Comparison of ENCODE assay signal across 8 cellular contexts in the genomic region with DNA sequence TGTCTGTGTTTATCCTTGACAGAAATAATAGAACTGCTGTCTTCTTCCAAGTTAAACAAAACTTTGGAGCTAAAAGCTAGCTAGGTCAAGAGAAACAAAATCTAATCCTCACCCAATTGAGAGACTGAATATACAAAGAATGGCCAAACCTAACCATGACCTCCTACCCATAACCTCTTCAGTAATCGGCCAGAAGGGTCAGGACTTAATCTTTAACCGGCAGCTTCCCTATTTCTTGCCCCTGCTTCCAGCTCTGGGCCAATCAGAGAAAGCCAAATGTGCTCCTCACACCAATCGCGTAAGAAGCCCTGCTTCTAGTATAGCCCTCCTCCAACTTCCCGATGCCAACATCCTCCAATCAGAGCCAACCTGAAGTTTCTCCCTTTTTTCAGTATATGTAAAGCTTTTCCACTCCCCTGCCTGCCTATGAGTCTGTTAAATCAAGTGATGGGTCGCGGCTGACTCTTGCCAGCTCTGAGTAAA. TPM values are rescaled to one million over a fixed set of nuclear protein-coding genes. Genes with fewer than 3 reads are reported as not detected.
DNase-seq lines count a peak whose midpoint lies in the region; ATAC-seq and TF ChIP-seq lines count a peak whose summit lies in the region.

No MANE protein-coding gene starts in this region.

- H3K36me3 ChIP-seq in ascending aorta (no peaks in the 10 kb centered on the region), urinary bladder (ENCODE audit: insufficient read depth) (no peaks in the 10 kb centered on the region)

- no peaks in the 10 kb centered on the region for H3K9me3 ChIP-seq in ascending aorta

- H3K27ac ChIP-seq in ascending aorta, result peak overlapping the region; percentile 98 to 100
- peak overlapping the region; percentile 79 for H3K27ac ChIP-seq in urinary bladder (ENCODE audit: low read depth)

- H3K27ac Mint-ChIP-seq in T-cell, result peak overlapping the region; percentile 98 to 99

- H3K4me3 ChIP-seq in ascending aorta, result peak overlapping the region; percentile 73 to 92
- peak overlapping the region; percentile 91 for H3K4me3 ChIP-seq in urinary bladder (ENCODE audit: low read depth, low read length)

- TF ChIP-seq CTCF in ascending aorta (IDR thresholded peaks at IDR 0.05), result no peak

- peaks cover 0 to 5% of the 10 kb centered on the region in 2 donors for H3K4me1 ChIP-seq in ascending aorta
- no peaks in the 10 kb centered on the region for H3K4me1 ChIP-seq in urinary bladder (ENCODE audit: insufficient read depth)

- H3K36me3 Mint-ChIP-seq in T-cell, result no peaks in the 10 kb centered on the region

- no peaks in the 10 kb centered on the region for H3K27me3 ChIP-seq in ascending aorta

- CTCF ChIA-PET in T-cell (lab: Charles Lee), result interaction anchor here in 1 of 2 donors (0.6 to 2.9 kb wide), 16 partner anchors 8 to 144 kb away, joined by 3 to 17 read pairs (median 4); a partner anchor contains a TSS

- no peaks in the 10 kb centered on the region for H3K9me3 Mint-ChIP-seq in T-cell

- intact Hi-C loops in ascending aorta (cut with DNase I), result loop anchor here (1.0 to 5.0 kb wide), 3 partner anchors 28 to 170 kb away; no protein-coding TSS in a partner anchor
- intact Hi-C loops in left ventricle myocardium superior (cut with micrococcal nuclease), result no loop called here
- intact Hi-C loops in posterior vena cava (cut with DNase I), result no loop called here

- ATAC-seq in GM21390 (IDR thresholded peaks at IDR 0.05; ENCODE audit: unreplicated experiment) (peak; percentile 62), T-cell (replicated peaks in 1 of 4) (peak; percentile 34 to 61 (median 37)), left ventricle myocardium superior (peak; percentile 56)

- H3K4me1 Mint-ChIP-seq in T-cell, result peaks cover 12 to 27% (median 22%) of the 10 kb centered on the region in 3 donors

- DNase-seq in DMS53 (lab: John Stamatoyannopoulos, UW), result peak; percentile 85
- peak; percentile 93 for DNase-seq in HuH-7 (ENCODE audit: low spot score)
- peak in 33 of 34 experiments; percentile 34 to 75 (median 51) for DNase-seq in T-cell
- DNase-seq in ascending aorta (ENCODE audit: low spot score in 2 of 2), result peak; percentile 48 to 90
- DNase-seq in left ventricle myocardium superior, result peak; percentile 38
- DNase-seq in posterior vena cava (ENCODE audit: low spot score), result peak; percentile 82

- 2% methylated on average over 7 of the region's 7 CpGs for WGBS in urinary bladder

- POLR2A ChIA-PET in T-cell (lab: Charles Lee), result interaction anchor here (0.6 to 5.3 kb wide), 19 partner anchors 9 to 294 kb away, joined by 3 to 63 read pairs (median 4); no protein-coding TSS in a partner anchor

- H3K27me3 Mint-ChIP-seq in T-cell, result no peaks in the 10 kb centered on the region

- peak overlapping the region; percentile 97 to 99 (median 98) for H3K4me3 Mint-ChIP-seq in T-cell

RNA-seq across cellular contexts. Expression of a gene that starts 1.7 kb away (rescaled TPM):
- total RNA-seq in T-cell (100 to 1,000 TPM; 220 to 312 (median 244) TPM), ascending aorta (25.9 TPM), left ventricle myocardium superior (126 TPM), posterior vena cava (100 to 1,000 TPM; 104 to 117 TPM), urinary bladder (212 TPM)
- polyA plus RNA-seq in urinary bladder, result 33.3 TPM

Comparison
In these comparisons a context has a peak if more than half of its experiments do, and no peak if none do; other contexts are left out.
1. Peak in every context shown above with its lines: DNase-seq, ATAC-seq, H3K4me3 ChIP-seq and H3K27ac ChIP-seq.
2. DNase-seq: peak in every context shown above with its lines; median percentile 93 in HuH-7; 85 in DMS53; 82 in posterior vena cava; 69 in ascending aorta; 51 in T-cell; 38 in left ventricle myocardium superior.